In genomic region chr12:6335451-6336078, GRCh38 we compare ENCODE assay signal across 8 cellular contexts. TPM values are rescaled to one million over a fixed set of nuclear protein-coding genes. Genes with fewer than 3 reads are reported as not detected.
A peak's percentile ranks its signal among the peaks of the same experiment; 100 is the strongest.
DNase-seq lines count a peak whose midpoint lies in the region; FAIRE-seq and TF ChIP-seq lines count a peak whose summit lies in the region.

No MANE protein-coding gene starts in this region.

- H3K9me3 Mint-ChIP-seq in neural progenitor cell = no peaks in the 10 kb centered on the region

- peak overlapping the region; percentile 17 for H2AFZ ChIP-seq in neural progenitor cell (replicated peaks)

- peak; percentile 84 for TF ChIP-seq CTCF in GM12872 (IDR thresholded peaks at IDR 0.05; ENCODE audit: insufficient read depth, low read depth, low read length)
- peak; percentile 58 for TF ChIP-seq CTCF in HFF-Myc (IDR thresholded peaks at IDR 0.05; ENCODE audit: low read depth, low read length, missing control alignments)
- peak; percentile 38 for TF ChIP-seq CTCF in neural progenitor cell (IDR thresholded peaks at IDR 0.05)
- no peak for TF ChIP-seq CTCF in D721Med (IDR thresholded peaks at IDR 0.05; ENCODE audit: insufficient read depth, missing control alignments)

- peaks cover 60% of the 10 kb centered on the region for H3K79me2 ChIP-seq in neural progenitor cell (ENCODE audit: low read depth)

- no peak overlapping the region for H3K4me3 Mint-ChIP-seq in neural progenitor cell

- peak overlapping the region; percentile 92 for H3K27ac ChIP-seq in neural progenitor cell
- peak overlapping the region; percentile 81 for H3K27ac ChIP-seq in substantia nigra (ENCODE audit: low read depth, low read length, poor library complexity, severe bottlenecking)

- no peak overlapping the region for H3K9ac ChIP-seq in neural progenitor cell

- H3K36me3 ChIP-seq in neural progenitor cell = no peaks in the 10 kb centered on the region

- H3K4me3 ChIP-seq in HFF-Myc (replicated peaks; ENCODE audit: low read depth, low read length) (peak overlapping the region; percentile 33), neural progenitor cell (peak overlapping the region; percentile 37)

- H3K27ac Mint-ChIP-seq in neural progenitor cell = no peak overlapping the region

- peaks cover 4% of the 10 kb centered on the region for H4K20me1 ChIP-seq in neural progenitor cell (ENCODE audit: low read depth)

- peak; percentile 72 for DNase-seq in HFF-Myc (ENCODE audit: extremely low read depth, low read depth)
- DNase-seq in NOMO-1 treated with dmso at 0.1 percent for 144 hours (lab: John Stamatoyannopoulos, UW; ENCODE audit: unreplicated experiment) = peak; percentile 56
- peak; percentile 82 for DNase-seq in activated T-cell treated with anti-CD3 and anti-CD28 coated beads for 48 hours (ENCODE audit: low read depth)
- DNase-seq in fibroblast of gingiva (ENCODE audit: low read depth) = peak; percentile 78
- DNase-seq in neural progenitor cell (ENCODE audit: low spot score) = peak; percentile 58
- DNase-seq in substantia nigra (lab: John Stamatoyannopoulos, UW) = peak in 23 of 49 donors; percentile 11 to 77 (median 32)
- no peak for DNase-seq in D721Med (ENCODE audit: insufficient read length, low spot score)

- H3K4me2 ChIP-seq in neural progenitor cell = peak overlapping the region; percentile 74

- peaks cover 2% of the 10 kb centered on the region for H3K27me3 Mint-ChIP-seq in neural progenitor cell (ENCODE audit: insufficient read depth, low read depth)

- peaks cover 21% of the 10 kb centered on the region for H3K36me3 Mint-ChIP-seq in neural progenitor cell

- peaks cover 33% of the 10 kb centered on the region for H3F3A ChIP-seq in neural progenitor cell (ENCODE audit: low read depth)

- no peaks in the 10 kb centered on the region for H3K9me3 ChIP-seq in neural progenitor cell (ENCODE audit: low read depth)

- H3K4me1 ChIP-seq in neural progenitor cell = peaks cover 52% of the 10 kb centered on the region

- no peak for FAIRE-seq in D721Med (lab: Jason Lieb, UNC)

- no peaks in the 10 kb centered on the region for H3K27me3 ChIP-seq in neural progenitor cell

- peaks cover 30% of the 10 kb centered on the region for H3K4me1 Mint-ChIP-seq in neural progenitor cell

RNA-seq across cellular contexts. Expression of gene TNFRSF1A, which starts 6.3 kb away (rescaled TPM):
- 21.8 and 24.7 TPM in 2 replicates for total RNA-seq in neural progenitor cell (ENCODE audit: low replicate concordance)

RNA-seq across cellular contexts. Expression of gene PLEKHG6, which starts 25.1 kb away (rescaled TPM):
- 0.86 and 1.7 TPM in 2 replicates for total RNA-seq in neural progenitor cell (ENCODE audit: low replicate concordance)

RNA-seq across cellular contexts. Expression of gene SCNN1A, which starts 39.8 kb away (rescaled TPM):
- 1.2 and 5.0 TPM in 2 replicates for total RNA-seq in neural progenitor cell (ENCODE audit: low replicate concordance)

RNA-seq across cellular contexts. Expression of gene LTBR, which starts 48.4 kb away (rescaled TPM):
- total RNA-seq in neural progenitor cell (ENCODE audit: low replicate concordance) = 0.25 TPM in 1 of 2 replicates, not detected in the other
